In genomic region chr1:11923069-11923826, GRCh38 we compare ENCODE assay signal across 11 cellular contexts. TPM values are rescaled to one million over a fixed set of nuclear protein-coding genes. Genes with fewer than 3 reads are reported as not detected.
DNase-seq lines count a peak whose midpoint lies in the region; ATAC-seq and TF ChIP-seq lines count a peak whose summit lies in the region.
"Had no signal": no experiment of that assay in that cellular context is flagged by ENCODE, and none has a peak within 500 bp of the region (broad histone marks: within the 10 kb centered on the region; RNA-seq: fewer than 3 reads in every experiment).

No MANE protein-coding gene starts in this region.

- peaks cover 34% of the 10 kb centered on the region for H3K4me1 Mint-ChIP-seq in activated CD8-positive, alpha-beta T cell treated with anti-CD3 and anti-CD28 coated beads for 36 hours (ENCODE audit: low read depth)

- H3K27ac Mint-ChIP-seq in activated CD8-positive, alpha-beta T cell treated with anti-CD3 and anti-CD28 coated beads for 36 hours = peak overlapping the region; percentile 6

- H3K4me3 Mint-ChIP-seq in activated CD8-positive, alpha-beta T cell treated with anti-CD3 and anti-CD28 coated beads for 36 hours = peak overlapping the region; percentile 80

- POLR2A ChIA-PET in activated CD8-positive, alpha-beta T cell treated with anti-CD3 and anti-CD28 coated beads for 36 hours (lab: Charles Lee) = interaction anchor here (11.0 kb wide), 1 partner anchor 13 kb away, joined by 395 read pairs; no protein-coding TSS in a partner anchor

- DNase-seq in right cardiac atrium = no peak
- no peak for DNase-seq in Right ventricle myocardium superior
- no peak for DNase-seq in activated CD8-positive, alpha-beta T cell treated with anti-CD3 and anti-CD28 coated beads for 36 hours
- peak in 1 of 3 donors; percentile 69 for DNase-seq in right lobe of liver
- DNase-seq in thoracic aorta (ENCODE audit: low spot score) = no peak
- no peak for DNase-seq in effector memory CD4-positive, alpha-beta T cell
- DNase-seq: activated naive CD4-positive, alpha-beta T cell treated with anti-CD3 and anti-CD28 coated beads, Interleukin-2, amount 50 U/mL, for 16 hours; NCI-H1436 treated with DMSO at 0.1 percent for 48 hours had no signal

- H3K4me1 ChIP-seq in right cardiac atrium (ENCODE audit: control insufficient read depth, insufficient read depth, low read length) (peaks cover 5% of the 10 kb centered on the region), right lobe of liver (peaks cover 0 to 57% (median 18%) of the 10 kb centered on the region in 4 donors), thoracic aorta (ENCODE audit: control insufficient read depth in 1 of 2, low read depth in 2 of 2) (peaks cover 46 to 75% of the 10 kb centered on the region in 2 donors)
- peaks cover 9% of the 10 kb centered on the region for H3K4me1 ChIP-seq in effector memory CD4-positive, alpha-beta T cell (ENCODE audit: control insufficient read depth, insufficient read depth, low read length, poor library complexity, severe bottlenecking)

- H3K9me3 Mint-ChIP-seq in activated CD8-positive, alpha-beta T cell treated with anti-CD3 and anti-CD28 coated beads for 36 hours = no peaks in the 10 kb centered on the region
- H3K9me3 Mint-ChIP-seq: CD14-positive monocyte had no signal

- intact Hi-C loops in right cardiac atrium (cut with DNase I) (no loop called here), Right ventricle myocardium superior (cut with DNase I) (no loop called here), right lobe of liver (cut with DNase I) (no loop called here)
- intact Hi-C loops in activated CD8-positive, alpha-beta T cell treated with anti-CD3 and anti-CD28 coated beads for 36 hours (cut with micrococcal nuclease) = no loop called here

- no peaks in the 10 kb centered on the region for H3K9me3 ChIP-seq in right cardiac atrium (ENCODE audit: control insufficient read depth, low read length)
- H3K9me3 ChIP-seq in right lobe of liver = no peaks in the 10 kb centered on the region
- no peaks in the 10 kb centered on the region for H3K9me3 ChIP-seq in thoracic aorta
- no peaks in the 10 kb centered on the region for H3K9me3 ChIP-seq in effector memory CD4-positive, alpha-beta T cell (ENCODE audit: control insufficient read depth, low read length)

- no peak for TF ChIP-seq POLR2A in right lobe of liver (IDR thresholded peaks at IDR 0.05)

- no peaks in the 10 kb centered on the region for H3K27me3 ChIP-seq in right cardiac atrium (ENCODE audit: control insufficient read depth, insufficient read depth)
- H3K27me3 ChIP-seq in right lobe of liver = no peaks in the 10 kb centered on the region
- H3K27me3 ChIP-seq in thoracic aorta (replicated peaks; ENCODE audit: insufficient read depth) = no peaks in the 10 kb centered on the region
- H3K27me3 ChIP-seq in effector memory CD4-positive, alpha-beta T cell (replicated peaks; ENCODE audit: control insufficient read depth, insufficient read depth, low read length, poor library complexity, severe bottlenecking) = no peaks in the 10 kb centered on the region

- no peak overlapping the region for H3K4me3 ChIP-seq in right cardiac atrium (ENCODE audit: low read length)
- peak overlapping the region in 2 of 3 donors; percentile 57 to 72 for H3K4me3 ChIP-seq in right lobe of liver
- H3K4me3 ChIP-seq in thoracic aorta = peak overlapping the region; percentile 75
- H3K4me3 ChIP-seq in effector memory CD4-positive, alpha-beta T cell (ENCODE audit: insufficient read depth, low read depth, low read length, poor library complexity, severe bottlenecking) = no peak overlapping the region

- CTCF ChIA-PET in activated CD8-positive, alpha-beta T cell treated with anti-CD3 and anti-CD28 coated beads for 36 hours (lab: Charles Lee) = no interaction called here

- WGBS in right cardiac atrium = 81% methylated on average over 24 of the region's 24 CpGs
- 58% methylated on average over 13 of the region's 24 CpGs for WGBS in right lobe of liver (ENCODE audit: insufficient coverage, low coverage, low lambda C conversion rate, missing lambda C conversion rate)

- H3K36me3 Mint-ChIP-seq in activated CD8-positive, alpha-beta T cell treated with anti-CD3 and anti-CD28 coated beads for 36 hours (ENCODE audit: low read depth) = peaks cover 18% of the 10 kb centered on the region

- no peak for ATAC-seq in right cardiac atrium
- no peak for ATAC-seq in Right ventricle myocardium superior (ENCODE audit: poor library complexity)
- no peak for ATAC-seq in activated CD8-positive, alpha-beta T cell treated with anti-CD3 and anti-CD28 coated beads for 36 hours
- ATAC-seq in right lobe of liver = peak in 2 of 4 donors; percentile 16
- ATAC-seq in thoracic aorta (ENCODE audit: insufficient number of reproducible peaks, low FRiP score, low read depth) = no peak
- no peak for ATAC-seq in HG02852 (IDR thresholded peaks at IDR 0.05; ENCODE audit: unreplicated experiment)
- ATAC-seq in HG03460 (IDR thresholded peaks at IDR 0.05; ENCODE audit: unreplicated experiment) = no peak

- no peak for TF ChIP-seq CTCF in activated CD8-positive, alpha-beta T cell treated with anti-CD3 and anti-CD28 coated beads for 36 hours (IDR thresholded peaks at IDR 0.05)
- TF ChIP-seq CTCF in right lobe of liver (IDR thresholded peaks at IDR 0.05) (no peak), thoracic aorta (IDR thresholded peaks at IDR 0.05) (no peak)

- no peaks in the 10 kb centered on the region for H3K27me3 Mint-ChIP-seq in activated CD8-positive, alpha-beta T cell treated with anti-CD3 and anti-CD28 coated beads for 36 hours

- H3K27ac ChIP-seq in right cardiac atrium (ENCODE audit: low read length) (peak overlapping the region; percentile 21), right lobe of liver (peak overlapping the region in 2 of 3 donors; percentile 13 to 36), thoracic aorta (peak overlapping the region; percentile 31 to 56)
- H3K27ac ChIP-seq in effector memory CD4-positive, alpha-beta T cell (ENCODE audit: insufficient read depth, low read length, poor library complexity, severe bottlenecking) = no peak overlapping the region

- H3K36me3 ChIP-seq in right lobe of liver (peaks cover 0 to 47% (median 12%) of the 10 kb centered on the region in 4 donors), thoracic aorta (peaks cover 19% of the 10 kb centered on the region)
- peaks cover 40% of the 10 kb centered on the region for H3K36me3 ChIP-seq in effector memory CD4-positive, alpha-beta T cell (ENCODE audit: control insufficient read depth, insufficient read depth, low read length)

RNA-seq across cellular contexts. Expression of gene KIAA2013, which starts 3.0 kb away (rescaled TPM):
- total RNA-seq in right cardiac atrium (10 to 100 TPM; 34.6 to 38.1 (median 36.3) TPM), Right ventricle myocardium superior (31.6 TPM), right lobe of liver (10 to 100 TPM; 33.5 to 75.1 (median 43.0) TPM), thoracic aorta (100 to 1,000 TPM in 1 of 2 donors, 10 to 100 TPM in 1; 86.1 to 110 TPM)
- polyA plus RNA-seq in right cardiac atrium = 37.3 TPM
- total RNA-seq in activated CD8-positive, alpha-beta T cell treated with anti-CD3 and anti-CD28 coated beads for 36 hours = 10 to 100 TPM; 23.5 to 25.5 TPM

RNA-seq across cellular contexts. Expression of gene PLOD1, which starts 11.3 kb away (rescaled TPM):
- 10 to 100 TPM; 49.5 to 77.8 (median 63.1) TPM for total RNA-seq in right cardiac atrium
- polyA plus RNA-seq in right cardiac atrium = 51.0 TPM
- 66.1 TPM for total RNA-seq in Right ventricle myocardium superior
- total RNA-seq in activated CD8-positive, alpha-beta T cell treated with anti-CD3 and anti-CD28 coated beads for 36 hours = 10 to 100 TPM; 21.5 to 22.0 TPM
- total RNA-seq in right lobe of liver = 100 to 1,000 TPM in 2 of 6 experiments, 10 to 100 TPM in 4; 70.2 to 119 (median 93.8) TPM
- total RNA-seq in thoracic aorta = 100 to 1,000 TPM in 1 of 2 donors, 10 to 100 TPM in 1; 71.3 to 123 TPM

RNA-seq across cellular contexts. Expression of gene MFN2, which starts 57.0 kb away (rescaled TPM):
- total RNA-seq in right cardiac atrium (100 to 1,000 TPM; 386 to 449 (median 419) TPM), Right ventricle myocardium superior (648 TPM), right lobe of liver (10 to 100 TPM; 46.2 to 64.0 (median 61.7) TPM), thoracic aorta (10 to 100 TPM; 48.7 to 50.1 TPM)
- polyA plus RNA-seq in right cardiac atrium = 237 TPM
- 10 to 100 TPM; 51.0 to 51.1 TPM for total RNA-seq in activated CD8-positive, alpha-beta T cell treated with anti-CD3 and anti-CD28 coated beads for 36 hours

Comparison
In these comparisons a context has a peak if more than half of its experiments do, and no peak if none do; other contexts are left out.
1. H3K4me3 ChIP-seq: peak in right lobe of liver (2 of 3) and thoracic aorta (single experiment); none in right cardiac atrium (single experiment) and effector memory CD4-positive, alpha-beta T cell (single experiment).